ENCODE assay signal across 22 cellular contexts in the genomic region with DNA sequence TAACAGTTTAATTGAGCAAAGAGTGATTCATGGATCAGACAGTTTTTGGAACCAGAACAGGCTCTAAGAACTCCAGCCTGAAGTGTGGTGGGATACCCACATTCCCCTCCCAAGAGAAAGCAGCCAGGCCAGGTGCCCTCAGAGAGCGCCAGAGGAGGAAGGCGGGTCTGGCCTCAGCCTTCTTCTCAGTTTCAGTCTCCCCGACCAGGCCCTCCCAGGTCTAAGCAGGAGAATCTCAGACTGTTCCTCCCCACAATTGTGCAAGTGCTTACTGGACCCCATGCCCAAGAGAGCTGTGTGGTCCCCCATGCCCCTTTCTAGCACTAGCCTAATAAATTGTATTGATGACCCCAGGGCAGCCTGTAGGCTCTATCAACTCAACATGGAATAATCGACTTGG.
"Had no signal": no experiment of that assay in that cellular context is flagged by ENCODE, and none has a peak within 500 bp of the region (broad histone marks: within the 10 kb centered on the region; RNA-seq: fewer than 3 reads in every experiment).

No MANE protein-coding gene starts in this region.

- ATAC-seq: activated CD4-positive, alpha-beta T cell treated with anti-CD3 and anti-CD28 coated beads for 36 hours; left colon; naive thymus-derived CD4-positive, alpha-beta T cell; pancreas; psoas muscle; SK-N-SH treated with all-trans-retinoic acid at 6 μM for 48 hours; WTC11 had no signal

- H3K27me3 Mint-ChIP-seq: activated CD4-positive, alpha-beta T cell treated with anti-CD3 and anti-CD28 coated beads for 36 hours; activated naive CD8-positive, alpha-beta T cell treated with anti-CD3 and anti-CD28 coated beads for 36 hours had no signal

- H3K36me3 ChIP-seq: brain microvascular endothelial cell, pancreas, right atrium auricular region, transverse colon had no signal

- H3K4me1 ChIP-seq: pancreas had no signal

- H3K4me3 ChIP-seq: pancreas, psoas muscle, right atrium auricular region, transverse colon had no signal

- H3K9me3 ChIP-seq: pancreas, transverse colon had no signal

- H3K27me3 ChIP-seq: brain microvascular endothelial cell, pancreas, right atrium auricular region, transverse colon had no signal

- H3K27ac ChIP-seq: brain microvascular endothelial cell, pancreas, psoas muscle, right atrium auricular region, transverse colon had no signal

- H3K4me3 Mint-ChIP-seq: activated CD4-positive, alpha-beta T cell treated with anti-CD3 and anti-CD28 coated beads for 36 hours; activated naive CD8-positive, alpha-beta T cell treated with anti-CD3 and anti-CD28 coated beads for 36 hours; mesothelial cell of epicardium; naive thymus-derived CD4-positive, alpha-beta T cell; WTC11 had no signal

- DNase-seq: activated CD4-positive, alpha-beta T cell treated with anti-CD3 and anti-CD28 coated beads for 36 hours; activated naive CD4-positive, alpha-beta T cell; activated naive CD8-positive, alpha-beta T cell treated with anti-CD3 and anti-CD28 coated beads for 36 hours; activated T-cell treated with anti-CD3 and anti-CD28 coated beads, Interleukin-2, amount 50 U/mL, for 48 hours; amniotic stem cell; brain microvascular endothelial cell; foreskin fibroblast; hippocampal formation; kidney; mammary epithelial cell; naive thymus-derived CD4-positive, alpha-beta T cell; stimulated activated CD4-positive, alpha-beta T cell treated with anti-CD3 and anti-CD28 coated beads, Interleukin-15, amount 100 ng/mL, for 24 hours; stimulated activated naive CD4-positive, alpha-beta T cell treated with Interleukin-2 at 50 U/mL for 16 hours; T-helper 2 cell; transverse colon had no signal

- H3K27ac Mint-ChIP-seq: activated CD4-positive, alpha-beta T cell treated with anti-CD3 and anti-CD28 coated beads for 36 hours; activated naive CD8-positive, alpha-beta T cell treated with anti-CD3 and anti-CD28 coated beads for 36 hours; mesothelial cell of epicardium; WTC11 had no signal

- H3K36me3 Mint-ChIP-seq: naive thymus-derived CD4-positive, alpha-beta T cell had no signal
